Comparison of ENCODE assay signal across 20 cellular contexts in genomic region chr18:58538604-58539386, GRCh38.
DNase-seq lines count a peak whose midpoint lies in the region; ATAC-seq and TF ChIP-seq lines count a peak whose summit lies in the region.
"Had no signal": no experiment of that assay in that cellular context is flagged by ENCODE, and none has a peak within 500 bp of the region (broad histone marks: within the 10 kb centered on the region; RNA-seq: fewer than 3 reads in every experiment).

No MANE protein-coding gene starts in this region.

- ATAC-seq in stimulated activated naive CD8-positive, alpha-beta T cell treated with anti-CD3 and anti-CD28 coated beads, Interleukin-15, Interleukin-2, amounts not matched to agents 100 U/mL and 50 U/mL, for 24 hours, result no peak
- ATAC-seq in GM18861 (IDR thresholded peaks at IDR 0.05; ENCODE audit: unreplicated experiment), result no peak
- ATAC-seq in GM19324 (IDR thresholded peaks at IDR 0.05; ENCODE audit: low FRiP score, unreplicated experiment), result no peak

- no peaks in the 10 kb centered on the region for H3K27me3 ChIP-seq in liver (ENCODE audit: control insufficient read depth in 4 of 4, insufficient read depth in 4 of 4, low read length in 3 of 4)
- H3K27me3 ChIP-seq: pancreas, vagina had no signal

- no peaks in the 10 kb centered on the region for H3K9me3 ChIP-seq in liver (ENCODE audit: control insufficient read depth in 4 of 4, low read length in 3 of 4)
- H3K9me3 ChIP-seq: pancreas, vagina had no signal

- no peak overlapping the region for H3K4me3 ChIP-seq in liver (ENCODE audit: low read depth in 1 of 3, low read length in 3 of 3)
- H3K4me3 ChIP-seq: pancreas, vagina had no signal

- peaks cover 6% of the 10 kb centered on the region for H3K27me3 Mint-ChIP-seq in stimulated activated naive CD8-positive, alpha-beta T cell treated with anti-CD3 and anti-CD28 coated beads, Interleukin-15, Interleukin-2, amounts not matched to agents 100 ng/mL and 50 ng/mL, for 24 hours

- TF ChIP-seq RAD21 in liver (IDR thresholded peaks at IDR 0.05), result peak; percentile 48 to 64

- no peak overlapping the region for H3K4me3 Mint-ChIP-seq in stimulated activated naive CD8-positive, alpha-beta T cell treated with anti-CD3 and anti-CD28 coated beads, Interleukin-15, Interleukin-2, amounts not matched to agents 100 ng/mL and 50 ng/mL, for 24 hours
- H3K4me3 Mint-ChIP-seq: H9; immature natural killer cell; T-helper 1 cell treated with Interleukin-12 subunit alpha and Interleukin-12 subunit beta and Interleukin-4 antibody, amounts not matched to agents 30 μg/mL and 1 μg/mL, for 36 hours had no signal

- peak overlapping the region; percentile 13 for H3K27ac Mint-ChIP-seq in stimulated activated naive CD8-positive, alpha-beta T cell treated with anti-CD3 and anti-CD28 coated beads, Interleukin-15, Interleukin-2, amounts not matched to agents 100 ng/mL and 50 ng/mL, for 24 hours
- H3K27ac Mint-ChIP-seq: H9; immature natural killer cell; T-helper 1 cell treated with Interleukin-12 subunit alpha and Interleukin-12 subunit beta and Interleukin-4 antibody, amounts not matched to agents 30 μg/mL and 1 μg/mL, for 36 hours had no signal

- H3K36me3 ChIP-seq in liver (ENCODE audit: control insufficient read depth in 4 of 4, insufficient read depth in 3 of 4, low read depth in 1 of 4, low read length in 3 of 4), result no peaks in the 10 kb centered on the region
- H3K36me3 ChIP-seq: pancreas, vagina had no signal

- H3K4me1 ChIP-seq in liver (ENCODE audit: control insufficient read depth in 4 of 4, insufficient read depth in 4 of 4, low read length in 3 of 4), result peaks cover 8 to 43% (median 20%) of the 10 kb centered on the region in 4 donors

- no peaks in the 10 kb centered on the region for H3K9me3 Mint-ChIP-seq in stimulated activated naive CD8-positive, alpha-beta T cell treated with anti-CD3 and anti-CD28 coated beads, Interleukin-15, Interleukin-2, amounts not matched to agents 100 ng/mL and 50 ng/mL, for 24 hours
- H3K9me3 Mint-ChIP-seq: H9; immature natural killer cell; T-helper 1 cell treated with Interleukin-12 subunit alpha and Interleukin-12 subunit beta and Interleukin-4 antibody, amounts not matched to agents 30 μg/mL and 1 μg/mL, for 36 hours had no signal

- TF ChIP-seq CTCF in liver (IDR thresholded peaks at IDR 0.05; ENCODE audit: low read depth, low read length, missing input control), result no peak

- DNase-seq in stimulated activated naive CD8-positive, alpha-beta T cell treated with anti-CD3 and anti-CD28 coated beads, Interleukin-15, Interleukin-2, amounts not matched to agents 100 U/mL and 50 U/mL, for 24 hours, result no peak
- DNase-seq in OCI-M1 (lab: John Stamatoyannopoulos, UW) (peak; percentile 6), NCI-H1092 treated with DMSO at 0.1 percent for 48 hours (lab: John Stamatoyannopoulos, UW) (no peak), dermis blood vessel endothelial cell (no peak)
- DNase-seq: activated CD4-positive, CD25-positive, alpha-beta regulatory T cell; activated gamma-delta T cell treated with Interleukin-2 at 50 U/mL for 16 hours; anterior cingulate cortex; DMS153; H9; immature natural killer cell; MV-4-11; NCI-H2107; pancreas; stimulated activated naive CD4-positive, alpha-beta T cell treated with Interleukin-2 at 50 U/mL for 16 hours had no signal

- H3K4me1 Mint-ChIP-seq in stimulated activated naive CD8-positive, alpha-beta T cell treated with anti-CD3 and anti-CD28 coated beads, Interleukin-15, Interleukin-2, amounts not matched to agents 100 ng/mL and 50 ng/mL, for 24 hours (ENCODE audit: low read depth), result peaks cover 99% of the 10 kb centered on the region

- H3K36me3 Mint-ChIP-seq in stimulated activated naive CD8-positive, alpha-beta T cell treated with anti-CD3 and anti-CD28 coated beads, Interleukin-15, Interleukin-2, amounts not matched to agents 100 ng/mL and 50 ng/mL, for 24 hours (ENCODE audit: low read depth), result no peaks in the 10 kb centered on the region
- H3K36me3 Mint-ChIP-seq: immature natural killer cell had no signal

- H3K9ac ChIP-seq in liver (ENCODE audit: low read depth in 1 of 2, low read length in 2 of 2), result no peak overlapping the region

- 17% methylated on average over 3 of the region's 3 CpGs for WGBS in liver

- peak overlapping the region; percentile 83 to 86 for H3K27ac ChIP-seq in liver (ENCODE audit: low read depth in 1 of 2, low read length in 2 of 2)
- H3K27ac ChIP-seq: pancreas, vagina had no signal

TF ChIP-seq in liver, 16 proteins besides CTCF, POLR2A, EP300 and RAD21:
- TF ChIP-seq ATF3 (IDR thresholded peaks at IDR 0.05) (no peak), TAF1 (conservative IDR thresholded peaks at IDR 0.05) (no peak), YY1 (IDR thresholded peaks at IDR 0.05) (peak; percentile 73), SP1 (IDR thresholded peaks at IDR 0.05) (peak; percentile 91), GABPA (IDR thresholded peaks at IDR 0.05 in 1 of 2, conservative IDR thresholded peaks at IDR 0.05 in 1 of 2) (no peak), ZBTB33 (IDR thresholded peaks at IDR 0.05) (peak; percentile 50), REST (IDR thresholded peaks at IDR 0.05) (peak; percentile 79), MAX (IDR thresholded peaks at IDR 0.05) (peak; percentile 89), NR2F2 (IDR thresholded peaks at IDR 0.05) (no peak), EGR1 (IDR thresholded peaks at IDR 0.05; ENCODE audit: low read depth in 2 of 2) (peak in 1 of 2 donors; percentile 25), FOXA2 (IDR thresholded peaks at IDR 0.05) (no peak), FOXA1 (IDR thresholded peaks at IDR 0.05) (peak; percentile 18), HNF4A (conservative IDR thresholded peaks at IDR 0.05) (peak; percentile 95), JUND (IDR thresholded peaks at IDR 0.05) (peak in 1 of 2 donors; percentile 32), HNF4G (IDR thresholded peaks at IDR 0.05) (peak; percentile 84), RXRA (IDR thresholded peaks at IDR 0.05) (peak; percentile 74 to 85)
TF ChIP-seq in liver: peak in this region for 11.
